Comparison of ENCODE assay signal across 1 cellular context in the genomic region with DNA sequence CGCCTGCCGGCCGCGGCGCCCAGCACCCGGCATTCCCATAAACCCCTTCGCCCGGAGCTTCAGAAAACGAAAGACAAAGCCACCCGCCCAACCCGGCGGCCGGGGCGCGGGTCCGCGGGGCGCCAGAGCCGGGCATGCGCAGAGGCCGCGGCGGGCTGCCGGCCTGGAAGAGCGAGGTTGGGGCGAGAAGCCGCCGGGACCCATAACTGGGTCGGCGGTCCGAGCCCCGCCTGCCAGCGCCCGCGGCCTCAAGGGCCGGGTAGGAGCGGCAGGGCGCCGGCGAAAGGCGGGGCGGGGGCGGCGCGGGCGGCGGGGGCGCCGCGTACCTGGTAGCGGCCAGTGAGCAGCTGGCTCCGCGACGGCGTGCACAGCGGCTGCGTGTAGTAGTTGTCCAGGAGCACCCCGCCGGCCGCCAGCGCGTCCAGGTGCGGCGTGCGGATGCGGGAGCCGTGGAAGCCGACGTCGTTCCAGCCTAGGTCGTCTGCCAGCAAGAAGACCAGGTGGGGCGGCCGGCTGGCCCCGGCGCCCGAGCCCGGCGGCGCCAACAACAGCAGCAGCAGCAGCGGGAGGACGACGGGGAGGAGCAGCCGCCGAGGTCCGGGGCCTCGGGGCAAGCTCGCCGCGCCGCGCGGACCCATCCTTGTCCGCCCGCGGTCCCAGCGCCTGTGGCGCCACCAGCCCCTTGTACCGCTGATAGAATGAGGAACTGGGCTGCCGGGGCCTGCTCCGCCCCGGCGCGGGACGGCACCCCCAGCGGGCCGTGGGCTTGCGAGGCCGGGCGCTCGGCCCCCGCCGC.
TF ChIP-seq lines count a peak whose summit lies in the region.

A gene (minus strand): TSS at position 700 of the 796 bp plus-strand sequence. CDS start 62 bp downstream, at position 638.

TF ChIP-seq in HEK293, 187 proteins besides CTCF, POLR2A, EP300 and RAD21 (continued from another document):
- TF ChIP-seq ZNF776 (tag by site-specific recombination; IDR thresholded peaks at IDR 0.05; ENCODE audit: borderline replicate concordance) (no peak), SP2 (tag by site-specific recombination; IDR thresholded peaks at IDR 0.05) (no peak), ZNF596 (tag by site-specific recombination; IDR thresholded peaks at IDR 0.05) (peak; percentile 25), KLF10 (tag by site-specific recombination; IDR thresholded peaks at IDR 0.05) (peak; percentile 24; the same call in 1 of the 2 replicates), EGR2 (tag by site-specific recombination; IDR thresholded peaks at IDR 0.05; ENCODE audit: low read depth) (no peak), OSR2 (tag by site-specific recombination; IDR thresholded peaks at IDR 0.05) (peak; percentile 62), ZNF610 (tag by site-specific recombination; IDR thresholded peaks at IDR 0.05; ENCODE audit: borderline replicate concordance) (no peak), ZNF792 (tag by site-specific recombination; IDR thresholded peaks at IDR 0.05) (no peak), IKZF3 (tag by site-specific recombination; IDR thresholded peaks at IDR 0.05) (0 out of 2 replicates have a peak, but pooled peaks have one; percentile 7), ZNF311 (tag by site-specific recombination; IDR thresholded peaks at IDR 0.05; ENCODE audit: borderline replicate concordance) (no peak), ZNF777 (tag by site-specific recombination; IDR thresholded peaks at IDR 0.05; ENCODE audit: borderline replicate concordance) (no peak), GLI4 (tag by site-specific recombination; IDR thresholded peaks at IDR 0.05) (no peak), MZF1 (tag by site-specific recombination; IDR thresholded peaks at IDR 0.05; ENCODE audit: borderline replicate concordance) (no peak), ZNF529 (tag by site-specific recombination; IDR thresholded peaks at IDR 0.05; ENCODE audit: insufficient replicate concordance) (no peak), ZNF426 (tag by site-specific recombination; IDR thresholded peaks at IDR 0.05) (no peak), ZNF292 (tag by site-specific recombination; IDR thresholded peaks at IDR 0.05; ENCODE audit: borderline replicate concordance, low read depth) (no peak), GLIS2 (tag by site-specific recombination; IDR thresholded peaks at IDR 0.05) (no peak), ZNF394 (tag by site-specific recombination; IDR thresholded peaks at IDR 0.05; ENCODE audit: borderline replicate concordance) (no peak), ZNF701 (tag by site-specific recombination; IDR thresholded peaks at IDR 0.05) (no peak), ZNF391 (tag by site-specific recombination; IDR thresholded peaks at IDR 0.05; ENCODE audit: borderline replicate concordance, low read depth) (no peak), ZBTB20 (tag by site-specific recombination; IDR thresholded peaks at IDR 0.05) (peak; percentile 61; the same call in 1 of the 2 replicates), ZNF660 (tag by site-specific recombination; IDR thresholded peaks at IDR 0.05) (peak; percentile 19; the same call in 1 of the 2 replicates), ZNF670 (tag by site-specific recombination; IDR thresholded peaks at IDR 0.05; ENCODE audit: low read depth) (no peak), ZNF335 (tag by site-specific recombination; conservative IDR thresholded peaks at IDR 0.05) (no peak), ZNF302 (tag by site-specific recombination; IDR thresholded peaks at IDR 0.05; ENCODE audit: low read depth) (no peak), ZNF585B (tag by site-specific recombination; IDR thresholded peaks at IDR 0.05) (no peak), ZNF48 (tag by site-specific recombination; IDR thresholded peaks at IDR 0.05) (no peak), ZNF133 (tag by site-specific recombination; IDR thresholded peaks at IDR 0.05) (no peak), ZNF221 (tag by site-specific recombination; IDR thresholded peaks at IDR 0.05; ENCODE audit: borderline replicate concordance) (no peak), ZNF114 (tag by site-specific recombination; IDR thresholded peaks at IDR 0.05) (no peak), ZNF76 (tag by site-specific recombination; IDR thresholded peaks at IDR 0.05; ENCODE audit: borderline replicate concordance, low read depth) (peak; percentile 84; the same call in 1 of the 2 replicates), ZNF10 (tag by site-specific recombination; IDR thresholded peaks at IDR 0.05) (no peak), HOXA7 (CRISPR knock-in tag; IDR thresholded peaks at IDR 0.05; ENCODE audit: borderline replicate concordance) (no peak), ZNF274 (IDR thresholded peaks at IDR 0.05; ENCODE audit: low read length) (no peak), ZNF274 (tag by site-specific recombination; IDR thresholded peaks at IDR 0.05; ENCODE audit: borderline replicate concordance) (no peak), ZNF350 (tag by site-specific recombination; IDR thresholded peaks at IDR 0.05) (no peak), ZNF404 (tag by site-specific recombination; IDR thresholded peaks at IDR 0.05) (no peak), KLF8 (tag by site-specific recombination; IDR thresholded peaks at IDR 0.05) (no peak), ZNF416 (tag by site-specific recombination; IDR thresholded peaks at IDR 0.05) (no peak), ZNF239 (tag by site-specific recombination; IDR thresholded peaks at IDR 0.05) (no peak), ZNF366 (tag by site-specific recombination; conservative IDR thresholded peaks at IDR 0.05) (no peak), ZNF423 (tag by site-specific recombination; IDR thresholded peaks at IDR 0.05) (no peak), ZNF19 (tag by site-specific recombination; IDR thresholded peaks at IDR 0.05; ENCODE audit: low read depth) (no peak), ZNF214 (tag by site-specific recombination; IDR thresholded peaks at IDR 0.05; ENCODE audit: borderline replicate concordance) (no peak), PRDM1 (tag by site-specific recombination; IDR thresholded peaks at IDR 0.05) (0 out of 2 replicates have a peak, but pooled peaks have one; percentile 2), ZNF785 (tag by site-specific recombination; IDR thresholded peaks at IDR 0.05) (peak; percentile 39; the same call in 1 of the 2 replicates), TCF7L2 (IDR thresholded peaks at IDR 0.05; ENCODE audit: borderline replicate concordance, low read depth, low read length) (no peak), ZFP41 (tag by site-specific recombination; IDR thresholded peaks at IDR 0.05; ENCODE audit: borderline replicate concordance) (no peak), ZNF560 (tag by site-specific recombination; IDR thresholded peaks at IDR 0.05; ENCODE audit: borderline replicate concordance) (no peak), ZNF16 (tag by site-specific recombination; IDR thresholded peaks at IDR 0.05; ENCODE audit: low read depth) (no peak), ZNF558 (tag by site-specific recombination; IDR thresholded peaks at IDR 0.05) (no peak)
- TF ChIP-seq, protein P1, sequence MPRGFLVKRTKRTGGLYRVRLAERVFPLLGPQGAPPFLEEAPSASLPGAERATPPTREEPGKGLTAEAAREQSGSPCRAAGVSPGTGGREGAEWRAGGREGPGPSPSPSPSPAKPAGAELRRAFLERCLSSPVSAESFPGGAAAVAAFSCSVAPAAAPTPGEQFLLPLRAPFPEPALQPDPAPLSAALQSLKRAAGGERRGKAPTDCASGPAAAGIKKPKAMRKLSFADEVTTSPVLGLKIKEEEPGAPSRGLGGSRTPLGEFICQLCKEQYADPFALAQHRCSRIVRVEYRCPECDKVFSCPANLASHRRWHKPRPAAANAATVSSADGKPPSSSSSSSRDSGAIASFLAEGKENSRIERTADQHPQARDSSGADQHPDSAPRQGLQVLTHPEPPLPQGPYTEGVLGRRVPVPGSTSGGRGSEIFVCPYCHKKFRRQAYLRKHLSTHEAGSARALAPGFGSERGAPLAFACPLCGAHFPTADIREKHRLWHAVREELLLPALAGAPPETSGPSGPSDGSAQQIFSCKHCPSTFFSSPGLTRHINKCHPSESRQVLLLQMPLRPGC (tag by site-specific recombination; IDR thresholded peaks at IDR 0.05), result no peak
- TF ChIP-seq, protein P2, sequence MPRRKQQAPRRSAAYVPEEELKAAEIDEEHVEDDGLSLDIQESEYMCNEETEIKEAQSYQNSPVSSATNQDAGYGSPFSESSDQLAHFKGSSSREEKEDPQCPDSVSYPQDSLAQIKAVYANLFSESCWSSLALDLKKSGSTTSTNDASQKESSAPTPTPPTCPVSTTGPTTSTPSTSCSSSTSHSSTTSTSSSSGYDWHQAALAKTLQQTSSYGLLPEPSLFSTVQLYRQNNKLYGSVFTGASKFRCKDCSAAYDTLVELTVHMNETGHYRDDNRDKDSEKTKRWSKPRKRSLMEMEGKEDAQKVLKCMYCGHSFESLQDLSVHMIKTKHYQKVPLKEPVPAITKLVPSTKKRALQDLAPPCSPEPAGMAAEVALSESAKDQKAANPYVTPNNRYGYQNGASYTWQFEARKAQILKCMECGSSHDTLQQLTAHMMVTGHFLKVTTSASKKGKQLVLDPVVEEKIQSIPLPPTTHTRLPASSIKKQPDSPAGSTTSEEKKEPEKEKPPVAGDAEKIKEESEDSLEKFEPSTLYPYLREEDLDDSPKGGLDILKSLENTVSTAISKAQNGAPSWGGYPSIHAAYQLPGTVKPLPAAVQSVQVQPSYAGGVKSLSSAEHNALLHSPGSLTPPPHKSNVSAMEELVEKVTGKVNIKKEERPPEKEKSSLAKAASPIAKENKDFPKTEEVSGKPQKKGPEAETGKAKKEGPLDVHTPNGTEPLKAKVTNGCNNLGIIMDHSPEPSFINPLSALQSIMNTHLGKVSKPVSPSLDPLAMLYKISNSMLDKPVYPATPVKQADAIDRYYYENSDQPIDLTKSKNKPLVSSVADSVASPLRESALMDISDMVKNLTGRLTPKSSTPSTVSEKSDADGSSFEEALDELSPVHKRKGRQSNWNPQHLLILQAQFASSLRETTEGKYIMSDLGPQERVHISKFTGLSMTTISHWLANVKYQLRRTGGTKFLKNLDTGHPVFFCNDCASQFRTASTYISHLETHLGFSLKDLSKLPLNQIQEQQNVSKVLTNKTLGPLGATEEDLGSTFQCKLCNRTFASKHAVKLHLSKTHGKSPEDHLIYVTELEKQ (tag by site-specific recombination; IDR thresholded peaks at IDR 0.05; ENCODE audit: borderline replicate concordance), result no peak
- TF ChIP-seq, protein P3, sequence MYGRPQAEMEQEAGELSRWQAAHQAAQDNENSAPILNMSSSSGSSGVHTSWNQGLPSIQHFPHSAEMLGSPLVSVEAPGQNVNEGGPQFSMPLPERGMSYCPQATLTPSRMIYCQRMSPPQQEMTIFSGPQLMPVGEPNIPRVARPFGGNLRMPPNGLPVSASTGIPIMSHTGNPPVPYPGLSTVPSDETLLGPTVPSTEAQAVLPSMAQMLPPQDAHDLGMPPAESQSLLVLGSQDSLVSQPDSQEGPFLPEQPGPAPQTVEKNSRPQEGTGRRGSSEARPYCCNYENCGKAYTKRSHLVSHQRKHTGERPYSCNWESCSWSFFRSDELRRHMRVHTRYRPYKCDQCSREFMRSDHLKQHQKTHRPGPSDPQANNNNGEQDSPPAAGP (tag by site-specific recombination; IDR thresholded peaks at IDR 0.05), result 0 out of 2 replicates have a peak, but pooled peaks have one; percentile 44
- TF ChIP-seq, protein P4, sequence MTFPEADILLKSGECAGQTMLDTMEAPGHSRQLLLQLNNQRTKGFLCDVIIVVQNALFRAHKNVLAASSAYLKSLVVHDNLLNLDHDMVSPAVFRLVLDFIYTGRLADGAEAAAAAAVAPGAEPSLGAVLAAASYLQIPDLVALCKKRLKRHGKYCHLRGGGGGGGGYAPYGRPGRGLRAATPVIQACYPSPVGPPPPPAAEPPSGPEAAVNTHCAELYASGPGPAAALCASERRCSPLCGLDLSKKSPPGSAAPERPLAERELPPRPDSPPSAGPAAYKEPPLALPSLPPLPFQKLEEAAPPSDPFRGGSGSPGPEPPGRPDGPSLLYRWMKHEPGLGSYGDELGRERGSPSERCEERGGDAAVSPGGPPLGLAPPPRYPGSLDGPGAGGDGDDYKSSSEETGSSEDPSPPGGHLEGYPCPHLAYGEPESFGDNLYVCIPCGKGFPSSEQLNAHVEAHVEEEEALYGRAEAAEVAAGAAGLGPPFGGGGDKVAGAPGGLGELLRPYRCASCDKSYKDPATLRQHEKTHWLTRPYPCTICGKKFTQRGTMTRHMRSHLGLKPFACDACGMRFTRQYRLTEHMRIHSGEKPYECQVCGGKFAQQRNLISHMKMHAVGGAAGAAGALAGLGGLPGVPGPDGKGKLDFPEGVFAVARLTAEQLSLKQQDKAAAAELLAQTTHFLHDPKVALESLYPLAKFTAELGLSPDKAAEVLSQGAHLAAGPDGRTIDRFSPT (tag by site-specific recombination; IDR thresholded peaks at IDR 0.05), result no peak
- TF ChIP-seq, protein P5, sequence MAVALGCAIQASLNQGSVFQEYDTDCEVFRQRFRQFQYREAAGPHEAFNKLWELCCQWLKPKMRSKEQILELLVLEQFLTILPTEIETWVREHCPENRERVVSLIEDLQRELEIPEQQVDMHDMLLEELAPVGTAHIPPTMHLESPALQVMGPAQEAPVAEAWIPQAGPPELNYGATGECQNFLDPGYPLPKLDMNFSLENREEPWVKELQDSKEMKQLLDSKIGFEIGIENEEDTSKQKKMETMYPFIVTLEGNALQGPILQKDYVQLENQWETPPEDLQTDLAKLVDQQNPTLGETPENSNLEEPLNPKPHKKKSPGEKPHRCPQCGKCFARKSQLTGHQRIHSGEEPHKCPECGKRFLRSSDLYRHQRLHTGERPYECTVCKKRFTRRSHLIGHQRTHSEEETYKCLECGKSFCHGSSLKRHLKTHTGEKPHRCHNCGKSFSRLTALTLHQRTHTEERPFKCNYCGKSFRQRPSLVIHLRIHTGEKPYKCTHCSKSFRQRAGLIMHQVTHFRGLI (tag by site-specific recombination; IDR thresholded peaks at IDR 0.05), result peak; percentile 94
- TF ChIP-seq, protein P6, sequence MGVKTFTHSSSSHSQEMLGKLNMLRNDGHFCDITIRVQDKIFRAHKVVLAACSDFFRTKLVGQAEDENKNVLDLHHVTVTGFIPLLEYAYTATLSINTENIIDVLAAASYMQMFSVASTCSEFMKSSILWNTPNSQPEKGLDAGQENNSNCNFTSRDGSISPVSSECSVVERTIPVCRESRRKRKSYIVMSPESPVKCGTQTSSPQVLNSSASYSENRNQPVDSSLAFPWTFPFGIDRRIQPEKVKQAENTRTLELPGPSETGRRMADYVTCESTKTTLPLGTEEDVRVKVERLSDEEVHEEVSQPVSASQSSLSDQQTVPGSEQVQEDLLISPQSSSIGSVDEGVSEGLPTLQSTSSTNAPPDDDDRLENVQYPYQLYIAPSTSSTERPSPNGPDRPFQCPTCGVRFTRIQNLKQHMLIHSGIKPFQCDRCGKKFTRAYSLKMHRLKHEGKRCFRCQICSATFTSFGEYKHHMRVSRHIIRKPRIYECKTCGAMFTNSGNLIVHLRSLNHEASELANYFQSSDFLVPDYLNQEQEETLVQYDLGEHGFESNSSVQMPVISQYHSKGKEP (tag by site-specific recombination; IDR thresholded peaks at IDR 0.05), result no peak
- TF ChIP-seq, protein P7, sequence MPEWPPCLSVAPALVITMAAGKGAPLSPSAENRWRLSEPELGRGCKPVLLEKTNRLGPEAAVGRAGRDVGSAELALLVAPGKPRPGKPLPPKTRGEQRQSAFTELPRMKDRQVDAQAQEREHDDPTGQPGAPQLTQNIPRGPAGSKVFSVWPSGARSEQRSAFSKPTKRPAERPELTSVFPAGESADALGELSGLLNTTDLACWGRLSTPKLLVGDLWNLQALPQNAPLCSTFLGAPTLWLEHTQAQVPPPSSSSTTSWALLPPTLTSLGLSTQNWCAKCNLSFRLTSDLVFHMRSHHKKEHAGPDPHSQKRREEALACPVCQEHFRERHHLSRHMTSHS (tag by site-specific recombination; IDR thresholded peaks at IDR 0.05), result no peak
TF ChIP-seq in HEK293: peak in this region for 19.
